ENCODE assay signal across 11 cellular contexts in genomic region chr6:7129784-7130569, GRCh38. TPM values are rescaled to one million over a fixed set of nuclear protein-coding genes. Genes with fewer than 3 reads are reported as not detected.
A peak's percentile ranks its signal among the peaks of the same experiment; 100 is the strongest.
DNase-seq lines count a peak whose midpoint lies in the region; ATAC-seq, FAIRE-seq and TF ChIP-seq lines count a peak whose summit lies in the region.
"Had no signal": no experiment of that assay in that cellular context is flagged by ENCODE, and none has a peak within 500 bp of the region (broad histone marks: within the 10 kb centered on the region; RNA-seq: fewer than 3 reads in every experiment).

No MANE protein-coding gene starts in this region.

- no peak for ATAC-seq in HG03196 (IDR thresholded peaks at IDR 0.05; ENCODE audit: unreplicated experiment)
- ATAC-seq in HG03571 (IDR thresholded peaks at IDR 0.05; ENCODE audit: unreplicated experiment): no peak

- H3K36me3 ChIP-seq in BLaER1 treated with 17β-estradiol and CSF1 and Interleukin-3, amounts not matched to agents 10 nM and 100 nM: peaks cover 18 to 82% (median 28%) of the 10 kb centered on the region in 11 experiments; a peak in 19 of 22 replicates
- H3K36me3 ChIP-seq in astrocyte (ENCODE audit: insufficient read depth, low read length): peaks cover 3% of the 10 kb centered on the region

- H3K9me3 Mint-ChIP-seq in astrocyte (ENCODE audit: unreplicated experiment): no peaks in the 10 kb centered on the region
- H3K9me3 Mint-ChIP-seq: neural crest cell had no signal

- peak overlapping the region in 10 of 11 experiments; percentile 6 to 89 (median 48); a peak in 16 of 22 replicates for H3K4me2 ChIP-seq in BLaER1 treated with 17β-estradiol and CSF1 and Interleukin-3, amounts not matched to agents 10 nM and 100 nM
- H3K4me2 ChIP-seq in astrocyte (ENCODE audit: low read length): no peak overlapping the region

- TF ChIP-seq CTCF in astrocyte (IDR thresholded peaks at IDR 0.05; ENCODE audit: insufficient read depth, low read depth, low read length): no peak

- H3K4me1 ChIP-seq in BLaER1 treated with 17β-estradiol and CSF1 and Interleukin-3, amounts not matched to agents 10 nM and 100 nM: peaks cover 47 to 96% (median 66%) of the 10 kb centered on the region in 10 experiments
- peaks cover 4% of the 10 kb centered on the region for H3K4me1 ChIP-seq in astrocyte (ENCODE audit: insufficient read depth, low read length)

- peak overlapping the region in 8 of 11 experiments; percentile 3 to 50 (median 40); a peak in 11 of 22 replicates for H3K27ac ChIP-seq in BLaER1 treated with 17β-estradiol and CSF1 and Interleukin-3, amounts not matched to agents 10 nM and 100 nM
- no peak overlapping the region for H3K27ac ChIP-seq in astrocyte (ENCODE audit: low read depth, low read length)

- no peak overlapping the region for H3K4me3 Mint-ChIP-seq in astrocyte (ENCODE audit: unreplicated experiment)
- H3K4me3 Mint-ChIP-seq: neural crest cell had no signal

- no peaks in the 10 kb centered on the region for H3K27me3 Mint-ChIP-seq in astrocyte (ENCODE audit: low read depth, unreplicated experiment)

- H3K4me3 ChIP-seq in BLaER1 treated with 17β-estradiol and CSF1 and Interleukin-3, amounts not matched to agents 10 nM and 100 nM: no peak overlapping the region
- H3K4me3 ChIP-seq in astrocyte (ENCODE audit: insufficient read depth, low read depth, low read length): no peak overlapping the region

- H3K79me2 ChIP-seq in astrocyte (ENCODE audit: insufficient read depth, low read length): peaks cover 97% of the 10 kb centered on the region

- H4K20me1 ChIP-seq in BLaER1 treated with 17β-estradiol and CSF1 and Interleukin-3, amounts not matched to agents 10 nM and 100 nM: peaks cover 88 to 100% (median 100%) of the 10 kb centered on the region in 11 experiments
- H4K20me1 ChIP-seq in astrocyte (ENCODE audit: insufficient read depth, low read length): peaks cover 91% of the 10 kb centered on the region

- no peaks in the 10 kb centered on the region for H3K27me3 ChIP-seq in BLaER1 treated with 17β-estradiol and CSF1 and Interleukin-3, amounts not matched to agents 10 nM and 100 nM
- no peaks in the 10 kb centered on the region for H3K27me3 ChIP-seq in astrocyte (ENCODE audit: insufficient read depth, low read length)

- no peak overlapping the region for H3K27ac Mint-ChIP-seq in astrocyte (ENCODE audit: unreplicated experiment)

- no peaks in the 10 kb centered on the region for H3K36me3 Mint-ChIP-seq in astrocyte (ENCODE audit: low read depth, unreplicated experiment)

- H3K9ac ChIP-seq in BLaER1 treated with 17β-estradiol and CSF1 and Interleukin-3, amounts not matched to agents 10 nM and 100 nM: 0 out of 22 replicates have a peak overlapping the region, but pooled peaks of 2 of the 11 experiments have one; percentile 2 to 20
- H3K9ac ChIP-seq in astrocyte (ENCODE audit: low read length): no peak overlapping the region

- H3K4me1 Mint-ChIP-seq in astrocyte (ENCODE audit: low read depth, unreplicated experiment): peaks cover 25% of the 10 kb centered on the region

- DNase-seq in Kasumi-1 (lab: John Stamatoyannopoulos, UW): peak; percentile 40 to 56
- DNase-seq in astrocyte (ENCODE audit: low read depth): peak; percentile 72
- peak; percentile 83 for DNase-seq in myocyte (ENCODE audit: low read depth)
- no peak for DNase-seq in DMS 273 (lab: John Stamatoyannopoulos, UW; ENCODE audit: unreplicated experiment)
- DNase-seq in effector CD4-positive, alpha-beta T cell: no peak
- DNase-seq: amygdala had no signal

- H3K9me3 ChIP-seq in BLaER1 treated with 17β-estradiol and CSF1 and Interleukin-3, amounts not matched to agents 10 nM and 100 nM (replicated peaks in 1 of 11): no peaks in the 10 kb centered on the region
- H3K9me3 ChIP-seq in astrocyte (ENCODE audit: insufficient read depth, low read depth, low read length): no peaks in the 10 kb centered on the region

- FAIRE-seq in astrocyte (lab: Jason Lieb, UNC): no peak
- FAIRE-seq: GM12892 had no signal

- no peak overlapping the region for H2AFZ ChIP-seq in astrocyte (ENCODE audit: low read depth, low read length)

RNA-seq across cellular contexts. Expression of gene RREB1, which starts 22.2 kb away (rescaled TPM):
- total RNA-seq in astrocyte (37.2 and 41.8 TPM in 2 replicates), myocyte (19.6 and 26.4 TPM in 2 replicates)
- polyA plus RNA-seq in myocyte (2012): 8.0 TPM

Comparison
In these comparisons a context has a peak if more than half of its experiments do, and no peak if none do; other contexts are left out.
1. DNase-seq: peak in Kasumi-1 (2 of 2), astrocyte (single experiment) and myocyte (single experiment); none in DMS 273 (single experiment) and effector CD4-positive, alpha-beta T cell (single experiment).